Comparison of ENCODE assay signal across 31 cellular contexts in the genomic region with DNA sequence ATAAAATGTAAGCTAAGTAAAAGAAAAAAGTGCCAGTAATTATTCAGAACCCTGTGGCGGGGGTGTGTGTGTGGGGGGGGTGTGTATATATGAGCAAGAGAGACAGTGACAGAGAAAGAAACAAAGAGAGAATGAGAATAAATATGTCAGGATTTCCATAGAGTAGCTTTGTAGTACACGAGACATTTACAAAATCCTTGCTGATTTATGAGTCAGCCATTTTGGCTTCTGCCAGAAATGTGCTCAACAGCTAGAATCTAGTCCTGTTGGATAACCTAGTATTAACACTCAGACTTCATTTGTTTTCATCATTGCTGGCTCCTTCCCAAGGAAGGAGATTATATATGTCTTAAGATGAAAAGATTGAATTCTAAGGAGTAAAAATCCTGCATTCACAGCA.
DNase-seq lines count a peak whose midpoint lies in the region; ATAC-seq and TF ChIP-seq lines count a peak whose summit lies in the region.
"Had no signal": no experiment of that assay in that cellular context is flagged by ENCODE, and none has a peak within 500 bp of the region (broad histone marks: within the 10 kb centered on the region; RNA-seq: fewer than 3 reads in every experiment).

No MANE protein-coding gene starts in this region.

- no peak overlapping the region for H3K4me3 ChIP-seq in fibroblast of the aortic adventitia (ENCODE audit: low read depth, low read length)
- H3K4me3 ChIP-seq: A549, heart right ventricle, lower lobe of right lung, skin epidermis, thoracic aorta had no signal

- peaks cover 2% of the 10 kb centered on the region for H3K27me3 Mint-ChIP-seq in activated CD8-positive, alpha-beta T cell treated with anti-CD3 and anti-CD28 coated beads for 36 hours
- peaks cover 13% of the 10 kb centered on the region for H3K27me3 Mint-ChIP-seq in activated CD8-positive, alpha-beta T cell treated with anti-CD3 and anti-CD28 coated beads, Interleukin-2, amount 10 ng/mL, durations not matched to agents 7 days and 5 days (ENCODE audit: low read depth)

- DNase-seq in activated CD8-positive, alpha-beta T cell treated with anti-CD3 and anti-CD28 coated beads for 36 hours, result no peak
- DNase-seq in activated CD8-positive, alpha-beta T cell treated with anti-CD3 and anti-CD28 coated beads, Interleukin-2, amount 10 ng/mL, durations not matched to agents 7 days and 5 days, result no peak
- DNase-seq in astrocyte of the hippocampus (ENCODE audit: low read depth, low spot score) (peak; percentile 10), fibroblast of the aortic adventitia (ENCODE audit: low read depth) (peak; percentile 8), substantia nigra (lab: John Stamatoyannopoulos, UW) (no peak), cerebellum (ENCODE audit: low spot score) (no peak), NCI-H146 treated with DMSO at 0.1 percent for 48 hours (lab: John Stamatoyannopoulos, UW; ENCODE audit: unreplicated experiment) (no peak)
- DNase-seq in stimulated activated effector memory CD8-positive, alpha-beta T cell treated with anti-CD3 and anti-CD28 coated beads, Interleukin-12 subunit alpha, Interleukin-12 subunit beta, amount 100 ng/mL, for 72 hours (ENCODE audit: low spot score in 2 of 2), result no peak
- DNase-seq: activated CD4-positive, alpha-beta memory T cell treated with anti-CD3 and anti-CD28 coated beads for 36 hours; activated CD8-positive, alpha-beta memory T cell treated with anti-CD3 and anti-CD28 coated beads, Interleukin-2, amount 50 U/mL, for 48 hours; activated naive CD4-positive, alpha-beta T cell treated with anti-CD3 and anti-CD28 coated beads for 36 hours; amygdala; CD4-positive, alpha-beta T cell; cortex of kidney; effector memory CD8-positive, alpha-beta T cell; erythroblast; foreskin melanocyte; heart right ventricle; lower lobe of right lung; NCI-H1092; NCI-H187; NCI-H2171 treated with DMSO at 0.1 percent for 48 hours; nephron progenitor cell; NK-92 treated with Interleukin-12 subunit alpha and Interleukin-12 subunit beta, amount 100 ng/mL, for 24 hours; Right ventricle myocardium superior; stimulated activated naive CD4-positive, alpha-beta T cell; T-helper 17 cell had no signal

- H3K27ac ChIP-seq in substantia nigra (ENCODE audit: low read depth, low read length, poor library complexity, severe bottlenecking), result no peak overlapping the region
- H3K27ac ChIP-seq: A549, heart right ventricle, lower lobe of right lung, skin epidermis, thoracic aorta had no signal

- no peak overlapping the region for H3K4me3 Mint-ChIP-seq in activated CD8-positive, alpha-beta T cell treated with anti-CD3 and anti-CD28 coated beads for 36 hours
- H3K4me3 Mint-ChIP-seq in activated CD8-positive, alpha-beta T cell treated with anti-CD3 and anti-CD28 coated beads, Interleukin-2, amount 10 ng/mL, durations not matched to agents 7 days and 5 days, result no peak overlapping the region
- no peak overlapping the region for H3K4me3 Mint-ChIP-seq in stimulated activated effector memory CD8-positive, alpha-beta T cell treated with anti-CD3 and anti-CD28 coated beads, Interleukin-12 subunit alpha, Interleukin-12 subunit beta, amount 100 ng/mL, for 72 hours
- H3K4me3 Mint-ChIP-seq: activated CD4-positive, alpha-beta memory T cell treated with anti-CD3 and anti-CD28 coated beads for 36 hours; activated naive CD4-positive, alpha-beta T cell treated with anti-CD3 and anti-CD28 coated beads for 36 hours; activated T-helper 1 cell treated with anti-CD3 and anti-CD28 coated beads, Interleukin-12 subunit alpha, Interleukin-12 subunit beta, Interleukin-2, Interleukin-4 antibody, amounts not matched to agents 30 ng/mL and 10 ng/mL and 1 ng/mL, durations not matched to agents 14 hours and 24 hours and 36 hours; CD4-positive, alpha-beta T cell; effector memory CD8-positive, alpha-beta T cell; nephron progenitor cell; T-helper 17 cell had no signal

- ATAC-seq in activated CD8-positive, alpha-beta T cell treated with anti-CD3 and anti-CD28 coated beads for 36 hours, result peak; percentile 49
- ATAC-seq in activated CD8-positive, alpha-beta T cell treated with anti-CD3 and anti-CD28 coated beads, Interleukin-2, amount 10 ng/mL, durations not matched to agents 7 days and 5 days, result no peak
- ATAC-seq in stimulated activated effector memory CD8-positive, alpha-beta T cell treated with anti-CD3 and anti-CD28 coated beads, Interleukin-12 subunit alpha, Interleukin-12 subunit beta, amount 100 ng/mL, for 72 hours, result peak; percentile 61
- ATAC-seq: A549; effector memory CD8-positive, alpha-beta T cell; heart right ventricle; lower lobe of right lung; T-helper 17 cell had no signal

- POLR2A ChIA-PET in activated CD8-positive, alpha-beta T cell treated with anti-CD3 and anti-CD28 coated beads for 36 hours (lab: Charles Lee), result no interaction called here
- POLR2A ChIA-PET in activated CD8-positive, alpha-beta T cell treated with anti-CD3 and anti-CD28 coated beads, Interleukin-2, amount 10 ng/mL, durations not matched to agents 7 days and 5 days (lab: Charles Lee), result interaction anchor here (0.7 kb wide), 1 partner anchor 361 kb away, joined by 3 read pairs; no protein-coding TSS in a partner anchor

- no peaks in the 10 kb centered on the region for H3K36me3 Mint-ChIP-seq in activated CD8-positive, alpha-beta T cell treated with anti-CD3 and anti-CD28 coated beads for 36 hours (ENCODE audit: low read depth)
- no peaks in the 10 kb centered on the region for H3K36me3 Mint-ChIP-seq in activated CD8-positive, alpha-beta T cell treated with anti-CD3 and anti-CD28 coated beads, Interleukin-2, amount 10 ng/mL, durations not matched to agents 7 days and 5 days (ENCODE audit: low read depth)
- H3K36me3 Mint-ChIP-seq in stimulated activated effector memory CD8-positive, alpha-beta T cell treated with anti-CD3 and anti-CD28 coated beads, Interleukin-12 subunit alpha, Interleukin-12 subunit beta, amount 100 ng/mL, for 72 hours, result no peaks in the 10 kb centered on the region
- H3K36me3 Mint-ChIP-seq: activated CD4-positive, alpha-beta memory T cell treated with anti-CD3 and anti-CD28 coated beads for 36 hours had no signal

- H3K4me1 Mint-ChIP-seq in activated CD8-positive, alpha-beta T cell treated with anti-CD3 and anti-CD28 coated beads for 36 hours (ENCODE audit: low read depth), result no peaks in the 10 kb centered on the region
- no peaks in the 10 kb centered on the region for H3K4me1 Mint-ChIP-seq in activated CD8-positive, alpha-beta T cell treated with anti-CD3 and anti-CD28 coated beads, Interleukin-2, amount 10 ng/mL, durations not matched to agents 7 days and 5 days (ENCODE audit: low read depth)
- H3K4me1 Mint-ChIP-seq in stimulated activated effector memory CD8-positive, alpha-beta T cell treated with anti-CD3 and anti-CD28 coated beads, Interleukin-12 subunit alpha, Interleukin-12 subunit beta, amount 100 ng/mL, for 72 hours, result no peaks in the 10 kb centered on the region

- no peaks in the 10 kb centered on the region for H3K9me3 Mint-ChIP-seq in activated CD8-positive, alpha-beta T cell treated with anti-CD3 and anti-CD28 coated beads for 36 hours
- H3K9me3 Mint-ChIP-seq in activated CD8-positive, alpha-beta T cell treated with anti-CD3 and anti-CD28 coated beads, Interleukin-2, amount 10 ng/mL, durations not matched to agents 7 days and 5 days (ENCODE audit: insufficient read depth), result no peaks in the 10 kb centered on the region
- H3K9me3 Mint-ChIP-seq in stimulated activated effector memory CD8-positive, alpha-beta T cell treated with anti-CD3 and anti-CD28 coated beads, Interleukin-12 subunit alpha, Interleukin-12 subunit beta, amount 100 ng/mL, for 72 hours, result no peaks in the 10 kb centered on the region
- H3K9me3 Mint-ChIP-seq: activated CD4-positive, alpha-beta memory T cell treated with anti-CD3 and anti-CD28 coated beads for 36 hours; activated naive CD4-positive, alpha-beta T cell treated with anti-CD3 and anti-CD28 coated beads for 36 hours; activated T-helper 1 cell treated with anti-CD3 and anti-CD28 coated beads, Interleukin-12 subunit alpha, Interleukin-12 subunit beta, Interleukin-2, Interleukin-4 antibody, amounts not matched to agents 30 ng/mL and 10 ng/mL and 1 ng/mL, durations not matched to agents 14 hours and 24 hours and 36 hours; CD4-positive, alpha-beta T cell; effector memory CD8-positive, alpha-beta T cell; nephron progenitor cell had no signal

- intact Hi-C loops in activated CD8-positive, alpha-beta T cell treated with anti-CD3 and anti-CD28 coated beads for 36 hours (cut with micrococcal nuclease), result no loop called here

- no peak for TF ChIP-seq CTCF in activated CD8-positive, alpha-beta T cell treated with anti-CD3 and anti-CD28 coated beads for 36 hours (IDR thresholded peaks at IDR 0.05)
- TF ChIP-seq CTCF in fibroblast of the aortic adventitia (IDR thresholded peaks at IDR 0.05; ENCODE audit: insufficient read depth, low read length), result no peak

- H3K27ac Mint-ChIP-seq in activated CD8-positive, alpha-beta T cell treated with anti-CD3 and anti-CD28 coated beads for 36 hours, result no peak overlapping the region
- no peak overlapping the region for H3K27ac Mint-ChIP-seq in activated CD8-positive, alpha-beta T cell treated with anti-CD3 and anti-CD28 coated beads, Interleukin-2, amount 10 ng/mL, durations not matched to agents 7 days and 5 days
- H3K27ac Mint-ChIP-seq in stimulated activated effector memory CD8-positive, alpha-beta T cell treated with anti-CD3 and anti-CD28 coated beads, Interleukin-12 subunit alpha, Interleukin-12 subunit beta, amount 100 ng/mL, for 72 hours, result no peak overlapping the region
- H3K27ac Mint-ChIP-seq: activated CD4-positive, alpha-beta memory T cell treated with anti-CD3 and anti-CD28 coated beads for 36 hours; activated naive CD4-positive, alpha-beta T cell treated with anti-CD3 and anti-CD28 coated beads for 36 hours; activated T-helper 1 cell treated with anti-CD3 and anti-CD28 coated beads, Interleukin-12 subunit alpha, Interleukin-12 subunit beta, Interleukin-2, Interleukin-4 antibody, amounts not matched to agents 30 ng/mL and 10 ng/mL and 1 ng/mL, durations not matched to agents 14 hours and 24 hours and 36 hours; CD4-positive, alpha-beta T cell; effector memory CD8-positive, alpha-beta T cell; nephron progenitor cell; T-helper 17 cell had no signal

- CTCF ChIA-PET in activated CD8-positive, alpha-beta T cell treated with anti-CD3 and anti-CD28 coated beads for 36 hours (lab: Charles Lee), result interaction anchor here (0.8 to 1.5 kb wide), 2 partner anchors 16 to 77 kb away, joined by 3 read pairs; no protein-coding TSS in a partner anchor
- CTCF ChIA-PET in activated CD8-positive, alpha-beta T cell treated with anti-CD3 and anti-CD28 coated beads, Interleukin-2, amount 10 ng/mL, durations not matched to agents 7 days and 5 days (lab: Charles Lee), result interaction anchor here (0.6 kb wide), 1 partner anchor 76 kb away, joined by 3 read pairs; no protein-coding TSS in a partner anchor

Comparison
In these comparisons a context has a peak if more than half of its experiments do, and no peak if none do; other contexts are left out.
1. DNase-seq: peak in astrocyte of the hippocampus (single experiment) and fibroblast of the aortic adventitia (single experiment); none in activated CD8-positive, alpha-beta T cell treated with anti-CD3 and anti-CD28 coated beads for 36 hours (single experiment), activated CD8-positive, alpha-beta T cell treated with anti-CD3 and anti-CD28 coated beads, Interleukin-2, amount 10 ng/mL, durations not matched to agents 7 days and 5 days (single experiment), stimulated activated effector memory CD8-positive, alpha-beta T cell treated with anti-CD3 and anti-CD28 coated beads, Interleukin-12 subunit alpha, Interleukin-12 subunit beta, amount 100 ng/mL, for 72 hours (0 of 2), substantia nigra (0 of 49), cerebellum (single experiment) and NCI-H146 treated with DMSO at 0.1 percent for 48 hours (single experiment).